ENCODE assay signal across 8 cellular contexts in genomic region chrX:110001702-110002299, GRCh38. TPM values are rescaled to one million over a fixed set of nuclear protein-coding genes. Genes with fewer than 3 reads are reported as not detected.
A peak's percentile ranks its signal among the peaks of the same experiment; 100 is the strongest.
DNase-seq lines count a peak whose midpoint lies in the region; ATAC-seq and TF ChIP-seq lines count a peak whose summit lies in the region.

No MANE protein-coding gene starts in this region.

- H3K36me3 ChIP-seq in brain microvascular endothelial cell (replicated peaks), result no peaks in the 10 kb centered on the region

- peaks cover 40% of the 10 kb centered on the region for H3K4me1 Mint-ChIP-seq in CD4-positive, alpha-beta T cell (ENCODE audit: low read depth)
- peaks cover 29 to 41% (median 39%) of the 10 kb centered on the region in 3 donors for H3K4me1 Mint-ChIP-seq in naive B cell

- peak overlapping the region; percentile 97 for H3K4me3 Mint-ChIP-seq in CD4-positive, alpha-beta T cell
- peak overlapping the region; percentile 86 to 98 (median 92) for H3K4me3 Mint-ChIP-seq in naive B cell

- ATAC-seq in CD4-positive, alpha-beta T cell (ENCODE audit: poor library complexity), result no peak
- ATAC-seq in HG03521 (IDR thresholded peaks at IDR 0.05; ENCODE audit: unreplicated experiment) (peak; percentile 7), naive B cell (ENCODE audit: low read depth in 2 of 2) (no peak), HG03342 (IDR thresholded peaks at IDR 0.05; ENCODE audit: unreplicated experiment) (no peak)

- no peak for TF ChIP-seq CTCF in CD4-positive, alpha-beta T cell (IDR thresholded peaks at IDR 0.05)
- TF ChIP-seq CTCF in brain microvascular endothelial cell (IDR thresholded peaks at IDR 0.05; ENCODE audit: low read depth, low read length, missing control alignments), result no peak

- no peaks in the 10 kb centered on the region for H3K27me3 Mint-ChIP-seq in CD4-positive, alpha-beta T cell
- H3K27me3 Mint-ChIP-seq in naive B cell, result no peaks in the 10 kb centered on the region

- H3K9me3 Mint-ChIP-seq in CD4-positive, alpha-beta T cell, result no peaks in the 10 kb centered on the region
- H3K9me3 Mint-ChIP-seq in naive B cell, result peaks cover 0 to 7% (median 0%) of the 10 kb centered on the region in 7 donors

- peak overlapping the region; percentile 66 for H3K4me3 ChIP-seq in brain microvascular endothelial cell (ENCODE audit: low read depth, low read length)

- peaks cover 12% of the 10 kb centered on the region for H3K36me3 Mint-ChIP-seq in CD4-positive, alpha-beta T cell (ENCODE audit: low read depth)
- no peaks in the 10 kb centered on the region for H3K36me3 Mint-ChIP-seq in naive B cell

- in situ Hi-C loops in brain microvascular endothelial cell (cut with HindIII; ENCODE audit: low pct_ligation_motif_present, low sequenced_read_pairs), result no loop called here

- intact Hi-C loops in CD4-positive, alpha-beta T cell (cut with DNase I, micrococcal nuclease), result loop anchor here in 1 of 2 experiments (5.0 kb wide), 4 partner anchors 270 to 1680 kb away; partner anchors contain the start of genes ACSL4, ALG13 and NXT2

- no peak for DNase-seq in CD4-positive, alpha-beta T cell
- DNase-seq in brain microvascular endothelial cell (no peak), naive B cell (no peak), hepatic stellate cell (ENCODE audit: low spot score) (no peak), mesenteric fat pad (ENCODE audit: low spot score) (no peak)
- no peak for DNase-seq in stimulated activated naive CD4-positive, alpha-beta T cell treated with Interleukin-2 at 50 U/mL for 16 hours (lab: John Stamatoyannopoulos, UW)

- CTCF ChIA-PET in CD4-positive, alpha-beta T cell (lab: Charles Lee), result no interaction called here

- POLR2A ChIA-PET in CD4-positive, alpha-beta T cell (lab: Charles Lee), result interaction anchor here (1.1 to 1.6 kb wide), 4 partner anchors 10 to 1679 kb away, joined by 3 to 5 read pairs (median 4); partner anchors contain the start of gene ALG13

- no peaks in the 10 kb centered on the region for H3K27me3 ChIP-seq in CD4-positive, alpha-beta T cell (ENCODE audit: control insufficient read depth, insufficient read depth, low read length)
- H3K27me3 ChIP-seq in brain microvascular endothelial cell (replicated peaks), result no peaks in the 10 kb centered on the region

- H3K27ac ChIP-seq in CD4-positive, alpha-beta T cell (ENCODE audit: low read depth, low read length), result no peak overlapping the region
- no peak overlapping the region for H3K27ac ChIP-seq in brain microvascular endothelial cell

- no peaks in the 10 kb centered on the region for H3K9me3 ChIP-seq in CD4-positive, alpha-beta T cell (ENCODE audit: control insufficient read depth, low read length)

- H3K27ac Mint-ChIP-seq in CD4-positive, alpha-beta T cell, result peak overlapping the region; percentile 84
- peak overlapping the region; percentile 87 to 98 (median 96) for H3K27ac Mint-ChIP-seq in naive B cell

RNA-seq across cellular contexts. Expression of gene TMEM164, which starts 1.1 kb away (rescaled TPM):
- total RNA-seq in CD4-positive, alpha-beta T cell, result 10 to 100 TPM; 11.1 to 13.4 TPM
- polyA plus RNA-seq in naive B cell (ENCODE audit: low read depth in 6 of 6), result 1 to 10 TPM in 5 of 6 donors, not detected in 1; 1.4 to 2.4 (median 1.8) TPM
- 49.7 TPM for total RNA-seq in mesenteric fat pad
